ENCODE assay signal across 29 cellular contexts in genomic region chr10:58486821-58487220, GRCh38. TPM values are rescaled to one million over a fixed set of nuclear protein-coding genes. Genes with fewer than 3 reads are reported as not detected.
A peak's percentile ranks its signal among the peaks of the same experiment; 100 is the strongest.
DNase-seq lines count a peak whose midpoint lies in the region; ATAC-seq, FAIRE-seq and TF ChIP-seq lines count a peak whose summit lies in the region.
"Had no signal": no experiment of that assay in that cellular context is flagged by ENCODE, and none has a peak within 500 bp of the region (broad histone marks: within the 10 kb centered on the region; RNA-seq: fewer than 3 reads in every experiment).

No MANE protein-coding gene starts in this region.

- BruUV-seq in IMR-90 (replicated peaks; lab: Mats Ljungman, UMichigan), result no TSS peak

- POLR2A ChIA-PET in IMR-90 (lab: Charles Lee; ENCODE audit: unreplicated experiment), result no interaction called here

- peaks cover 2% of the 10 kb centered on the region; the same call in 1 of the 2 replicates for H3K4me1 ChIP-seq in IMR-90 (ENCODE audit: control insufficient read depth, insufficient read depth, low read length)
- H3K4me1 ChIP-seq: neural progenitor cell, right lobe of liver, suprapubic skin had no signal

- no peak overlapping the region for H3K4ac ChIP-seq in IMR-90 (ENCODE audit: low read depth, low read length)

- no peaks in the 10 kb centered on the region for H3K4me1 Mint-ChIP-seq in natural killer cell
- H3K4me1 Mint-ChIP-seq: activated CD4-positive, alpha-beta T cell treated with anti-CD3 and anti-CD28 coated beads for 36 hours; activated naive CD8-positive, alpha-beta T cell treated with anti-CD3 and anti-CD28 coated beads, Interleukin-2, amount 10 ng/mL, durations not matched to agents 7 days and 5 days had no signal

- no peak overlapping the region for H2BK15ac ChIP-seq in IMR-90 (ENCODE audit: low read depth, low read length)

- no peak overlapping the region for H3K4me3 Mint-ChIP-seq in natural killer cell
- H3K4me3 Mint-ChIP-seq: activated CD4-positive, alpha-beta T cell treated with anti-CD3 and anti-CD28 coated beads for 36 hours; activated naive CD8-positive, alpha-beta T cell treated with anti-CD3 and anti-CD28 coated beads, Interleukin-2, amount 10 ng/mL, durations not matched to agents 7 days and 5 days; CD4-positive, alpha-beta T cell; neural progenitor cell had no signal

- H2BK5ac ChIP-seq in IMR-90 (ENCODE audit: low read depth, low read length, poor library complexity, severe bottlenecking), result no peak overlapping the region

- H2BK20ac ChIP-seq in IMR-90 (ENCODE audit: low read depth, low read length), result no peak overlapping the region

- no peak for TF ChIP-seq CTCF in IMR-90 (conservative IDR thresholded peaks at IDR 0.05; ENCODE audit: low read depth, low read length)
- TF ChIP-seq CTCF in bronchial epithelial cell (IDR thresholded peaks at IDR 0.05; ENCODE audit: insufficient read depth, low read length, severe bottlenecking), result no peak
- no peak for TF ChIP-seq CTCF in natural killer cell (IDR thresholded peaks at IDR 0.05)

- no CpG with 5 or more reads among the region's 1 CpG for WGBS in IMR-90 (ENCODE audit: extremely low coverage in 2 of 2, insufficient read length in 1 of 2), 2 experiments

- ATAC-seq in IMR-90 (ENCODE audit: low read depth) (peak; percentile 40), natural killer cell (no peak)
- ATAC-seq: activated CD4-positive, alpha-beta T cell treated with anti-CD3 and anti-CD28 coated beads for 36 hours; right lobe of liver; SK-N-SH treated with all-trans-retinoic acid at 6 μM for 48 hours had no signal

- no peak for TF ChIP-seq RAD21 in IMR-90 (IDR thresholded peaks at IDR 0.05; ENCODE audit: low read length)

- DNase-seq in EL (peak; percentile 48), IMR-90 (peak; percentile 29), bronchial epithelial cell (ENCODE audit: low read depth) (peak; percentile 33), myocyte (ENCODE audit: low read depth) (peak; percentile 82), natural killer cell (no peak), kidney glomerular epithelial cell (lab: John Stamatoyannopoulos, UW) (no peak)
- DNase-seq in stimulated activated CD4-positive, alpha-beta T cell treated with anti-CD3 and anti-CD28 coated beads, Interleukin-2, amount 100 ng/mL, for 48 hours, result no peak
- DNase-seq: activated CD4-positive, alpha-beta T cell treated with anti-CD3 and anti-CD28 coated beads for 36 hours; activated effector memory CD4-positive, alpha-beta T cell treated with Interleukin-2 at 50 U/mL for 16 hours; activated naive CD8-positive, alpha-beta T cell treated with anti-CD3 and anti-CD28 coated beads, Interleukin-2, amount 10 ng/mL, durations not matched to agents 7 days and 5 days; activated T-cell treated with anti-CD3 and anti-CD28 coated beads for 4 hours; CD4-positive, alpha-beta T cell; glutamatergic neuron; GOT3; KBM-7; kidney; MV-4-11; NCI-H146; NCI-H2107; NCI-H446 treated with DMSO at 0.1 percent for 48 hours; NCI-H82; right lobe of liver; stimulated activated naive CD4-positive, alpha-beta T cell; T-helper 2 cell had no signal

- no peak overlapping the region for H3K27ac Mint-ChIP-seq in natural killer cell
- H3K27ac Mint-ChIP-seq: activated CD4-positive, alpha-beta T cell treated with anti-CD3 and anti-CD28 coated beads for 36 hours; activated naive CD8-positive, alpha-beta T cell treated with anti-CD3 and anti-CD28 coated beads, Interleukin-2, amount 10 ng/mL, durations not matched to agents 7 days and 5 days; CD4-positive, alpha-beta T cell; neural progenitor cell had no signal

- no peak overlapping the region for H3K18ac ChIP-seq in IMR-90 (ENCODE audit: low read depth, low read length)

- H2AFZ ChIP-seq in IMR-90 (replicated peaks; ENCODE audit: low read length, poor library complexity), result no peak overlapping the region
- H2AFZ ChIP-seq: neural progenitor cell had no signal

- no peak overlapping the region for H3K56ac ChIP-seq in IMR-90 (ENCODE audit: extremely low read depth, insufficient read depth, low read length)

- H2BK120ac ChIP-seq in IMR-90 (ENCODE audit: low read depth, low read length), result no peak overlapping the region

- H3K9me3 Mint-ChIP-seq in natural killer cell, result no peaks in the 10 kb centered on the region
- H3K9me3 Mint-ChIP-seq: activated naive CD8-positive, alpha-beta T cell treated with anti-CD3 and anti-CD28 coated beads, Interleukin-2, amount 10 ng/mL, durations not matched to agents 7 days and 5 days; CD4-positive, alpha-beta T cell; neural progenitor cell had no signal

- no peak overlapping the region for H3K14ac ChIP-seq in IMR-90 (replicated peaks; ENCODE audit: low read depth, low read length)

- H3K4me3 ChIP-seq in IMR-90 (ENCODE audit: insufficient read depth, low read depth, low read length) (no peak overlapping the region), bronchial epithelial cell (ENCODE audit: low read depth, low read length) (no peak overlapping the region)
- H3K4me3 ChIP-seq: neural progenitor cell, right lobe of liver, suprapubic skin had no signal

- no peak overlapping the region for H4K5ac ChIP-seq in IMR-90 (ENCODE audit: low read depth, low read length)

- FAIRE-seq in bronchial epithelial cell (lab: Jason Lieb, UNC), result no peak
- FAIRE-seq: HTR-8/SVneo, kidney had no signal

- no peaks in the 10 kb centered on the region for H3K36me3 Mint-ChIP-seq in natural killer cell
- H3K36me3 Mint-ChIP-seq: activated naive CD8-positive, alpha-beta T cell treated with anti-CD3 and anti-CD28 coated beads, Interleukin-2, amount 10 ng/mL, durations not matched to agents 7 days and 5 days; neural progenitor cell had no signal

- no peaks in the 10 kb centered on the region for H4K20me1 ChIP-seq in IMR-90 (ENCODE audit: insufficient read depth, low read length)

- H3K27me3 Mint-ChIP-seq in natural killer cell (ENCODE audit: low read depth in 2 of 2), result no peaks in the 10 kb centered on the region

- no peak overlapping the region for H3K27ac ChIP-seq in IMR-90 (ENCODE audit: insufficient read depth, low read length)
- H3K27ac ChIP-seq: neural progenitor cell, right lobe of liver, RWPE1, suprapubic skin had no signal

- no peak overlapping the region for H4K91ac ChIP-seq in IMR-90 (ENCODE audit: insufficient read depth, low read depth, low read length)

- H3K79me1 ChIP-seq in IMR-90 (ENCODE audit: low read depth in 1 of 2, low read length in 2 of 2), result no peaks in the 10 kb centered on the region

- in situ Hi-C loops in IMR-90 (cut with MboI; ENCODE audit: low sequenced_read_pairs), result no loop called here

- dilution Hi-C loops in IMR-90 (cut with HindIII; ENCODE audit: low sequenced_read_pairs, unreplicated experiment), result no loop called here

- intact Hi-C loops in IMR-90 (cut with micrococcal nuclease), result no loop called here
- intact Hi-C loops in natural killer cell (cut with micrococcal nuclease), result no loop called here

- no peak overlapping the region for H2AK5ac ChIP-seq in IMR-90 (ENCODE audit: low read depth, low read length)

- no peaks in the 10 kb centered on the region for H3K36me3 ChIP-seq in IMR-90 (ENCODE audit: control insufficient read depth, insufficient read depth, low read length)
- no peaks in the 10 kb centered on the region for H3K36me3 ChIP-seq in bronchial epithelial cell (ENCODE audit: control insufficient read depth, insufficient read depth, low read length)
- H3K36me3 ChIP-seq: neural progenitor cell, right lobe of liver, suprapubic skin had no signal

- H3K9ac ChIP-seq in IMR-90 (ENCODE audit: low read depth, low read length), result no peak overlapping the region
- H3K9ac ChIP-seq: neural progenitor cell had no signal

- H3K9me1 ChIP-seq in IMR-90 (ENCODE audit: insufficient read depth, low read length), result no peaks in the 10 kb centered on the region

- no peak overlapping the region for H4K8ac ChIP-seq in IMR-90 (ENCODE audit: low read depth in 2 of 2, low read length in 2 of 2)

- H3K23ac ChIP-seq in IMR-90 (ENCODE audit: low read depth, low read length), result no peak overlapping the region

- CTCF ChIA-PET in IMR-90 (lab: Yijun Ruan, JAX), result no interaction called here

- H3K9me3 ChIP-seq in IMR-90 (ENCODE audit: control insufficient read depth, insufficient read depth, low read length), result no peaks in the 10 kb centered on the region
- H3K9me3 ChIP-seq: right lobe of liver, suprapubic skin had no signal

- H3K27me3 ChIP-seq in IMR-90 (ENCODE audit: control insufficient read depth, insufficient read depth, low read length) (no peaks in the 10 kb centered on the region), bronchial epithelial cell (ENCODE audit: control insufficient read depth, insufficient read depth, low read length) (no peaks in the 10 kb centered on the region)
- H3K27me3 ChIP-seq: neural progenitor cell, right lobe of liver, suprapubic skin had no signal

- no peak for TF ChIP-seq POLR2A in IMR-90 (IDR thresholded peaks at IDR 0.05; ENCODE audit: low read depth, low read length)

- no peak overlapping the region for H2AK9ac ChIP-seq in IMR-90 (replicated peaks; ENCODE audit: low read depth, low read length, poor library complexity)

- H3K4me2 ChIP-seq in IMR-90 (ENCODE audit: low read depth, low read length), result no peak overlapping the region
- H3K4me2 ChIP-seq: neural progenitor cell had no signal

TF ChIP-seq in IMR-90, 13 proteins besides CTCF, POLR2A, EP300 and RAD21 (continues in another document):
- TF ChIP-seq CHD1 (IDR thresholded peaks at IDR 0.05; ENCODE audit: low read depth, low read length) (no peak), NFE2L2 (IDR thresholded peaks at IDR 0.05; ENCODE audit: low read depth, low read length) (no peak), BHLHE40 (IDR thresholded peaks at IDR 0.05; ENCODE audit: low read depth, low read length) (no peak), USF2 (IDR thresholded peaks at IDR 0.05; ENCODE audit: low read depth, low read length) (no peak), RFX5 (IDR thresholded peaks at IDR 0.05; ENCODE audit: low read depth, low read length) (no peak), FOS (IDR thresholded peaks at IDR 0.05; ENCODE audit: low read depth, low read length) (no peak)

RNA-seq across cellular contexts. Expression of gene BICC1, which starts 25.9 kb away (rescaled TPM):
- total RNA-seq in IMR-90 (2012; rRNA removed), result 38.9 and 42.5 TPM in 2 replicates
- 5.1 and 5.7 TPM in 2 replicates for polyA plus RNA-seq in IMR-90 (2012; rRNA removed)
- polyA plus RNA-seq in IMR-90 (2012; cell fraction: cytosol; rRNA removed), result 2.4 and 3.0 TPM in 2 replicates
- 1.6 and 8.7 TPM in 2 replicates for polyA plus RNA-seq in IMR-90 (2012; cell fraction: nucleus; rRNA removed; ENCODE audit: low replicate concordance)
- total RNA-seq in bronchial epithelial cell, result 0.13 and 1.1 TPM in 2 replicates
- 10.3 and 10.6 TPM in 2 replicates for total RNA-seq in myocyte
- polyA plus RNA-seq in myocyte (2012), result 6.8 TPM
- under 1 TPM in 1 of 3 donors, not detected in 2; 0.14 TPM for total RNA-seq in natural killer cell
- total RNA-seq: activated CD4-positive, alpha-beta T cell treated with anti-CD3 and anti-CD28 coated beads for 36 hours; CD4-positive, alpha-beta T cell had no signal

Comparison
In these comparisons a context has a peak if more than half of its experiments do, and no peak if none do; other contexts are left out.
1. DNase-seq: peak in EL (single experiment), IMR-90 (single experiment), bronchial epithelial cell (single experiment) and myocyte (single experiment); none in natural killer cell (single experiment), kidney glomerular epithelial cell (single experiment) and stimulated activated CD4-positive, alpha-beta T cell treated with anti-CD3 and anti-CD28 coated beads, Interleukin-2, amount 100 ng/mL, for 48 hours (0 of 2).